ENCODE assay signal across 22 cellular contexts in the genomic region with DNA sequence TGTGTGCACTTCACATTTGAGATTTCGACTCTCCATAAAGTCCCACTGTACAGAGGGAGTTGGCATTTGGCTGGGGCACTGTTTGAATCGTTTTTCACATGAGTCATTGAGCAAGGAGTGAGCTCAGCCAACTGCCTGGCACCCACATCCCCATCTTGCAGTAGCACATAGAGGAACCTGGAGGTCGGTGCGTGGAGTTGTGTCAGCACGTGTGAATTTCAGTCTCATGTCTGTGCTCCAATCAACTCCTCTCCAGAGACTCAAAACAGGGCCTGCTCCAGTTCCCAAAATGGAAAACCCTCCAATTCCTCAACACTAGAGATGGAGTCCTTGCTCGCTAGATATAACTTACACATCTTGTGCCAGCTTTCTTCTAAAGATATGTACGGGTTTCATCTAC.
"Had no signal": no experiment of that assay in that cellular context is flagged by ENCODE, and none has a peak within 500 bp of the region (broad histone marks: within the 10 kb centered on the region; RNA-seq: fewer than 3 reads in every experiment).

No MANE protein-coding gene starts in this region.

- H3K9me3 ChIP-seq: body of pancreas, lower lobe of right lung, stomach, transverse colon, vagina had no signal

- DNase-seq: activated CD4-positive, alpha-beta T cell treated with anti-CD3 and anti-CD28 coated beads for 1 hour; activated CD4-positive, alpha-beta T cell treated with anti-CD3 and anti-CD28 coated beads, Interleukin-2, amount 50 U/mL, for 1 hour; activated CD8-positive, alpha-beta memory T cell treated with anti-CD3 and anti-CD28 coated beads, Interleukin-2, amount 50 U/mL, for 48 hours; activated gamma-delta T cell; activated naive CD4-positive, alpha-beta T cell treated with anti-CD3 and anti-CD28 coated beads, Interleukin-2, amount 50 U/mL, for 16 hours; activated naive CD8-positive, alpha-beta T cell treated with anti-CD3 and anti-CD28 coated beads, Interleukin-2, amount 50 U/mL, for 24 hours; activated T-cell treated with anti-CD3 and anti-CD28 coated beads, Interleukin-2, amount 50 U/mL, for 48 hours; body of pancreas; effector CD4-positive, alpha-beta T cell; foreskin fibroblast; lower lobe of right lung; mesendoderm; naive thymus-derived CD8-positive, alpha-beta T cell; small intestine; stomach; T-helper 1 cell; transverse colon had no signal

- H3K4me1 ChIP-seq: body of pancreas, lower lobe of right lung, stomach, transverse colon, vagina had no signal

- H3K36me3 ChIP-seq: lower lobe of right lung, stomach, transverse colon, vagina had no signal

- ATAC-seq: activated naive CD8-positive, alpha-beta T cell treated with anti-CD3 and anti-CD28 coated beads, Interleukin-2, amount 50 U/mL, for 24 hours; body of pancreas; left lobe of liver; lower lobe of right lung; naive thymus-derived CD8-positive, alpha-beta T cell; sciatic nerve had no signal

- H3K4me3 ChIP-seq: body of pancreas, lower lobe of right lung, stomach, transverse colon, vagina had no signal

- H3K27ac ChIP-seq: body of pancreas, lower lobe of right lung, stomach, transverse colon, vagina had no signal

- FAIRE-seq: endometrium, small intestine, TTC549 had no signal

- H3K27me3 ChIP-seq: body of pancreas, stomach, transverse colon, vagina had no signal
